In genomic region chr4:107183155-107183774, GRCh38 we compare ENCODE assay signal across 8 cellular contexts.
A peak's percentile ranks its signal among the peaks of the same experiment; 100 is the strongest.
DNase-seq lines count a peak whose midpoint lies in the region; ATAC-seq and TF ChIP-seq lines count a peak whose summit lies in the region.

No MANE protein-coding gene starts in this region.

- no peak overlapping the region for H3K27ac ChIP-seq in HL-60 (replicated peaks)

- peaks cover 2% of the 10 kb centered on the region for H3K27me3 Mint-ChIP-seq in activated CD4-positive, alpha-beta T cell treated with anti-CD3 and anti-CD28 coated beads, Interleukin-2, amount 10 ng/mL, durations not matched to agents 7 days and 5 days
- H3K27me3 Mint-ChIP-seq in endothelial cell (ENCODE audit: unreplicated experiment) = no peaks in the 10 kb centered on the region

- TF ChIP-seq CTCF in HL-60 (IDR thresholded peaks at IDR 0.05; ENCODE audit: insufficient read depth, low read length) (peak; percentile 58), endothelial cell (IDR thresholded peaks at IDR 0.05; ENCODE audit: unreplicated experiment) (peak; percentile 73)

- CTCF ChIA-PET in activated CD4-positive, alpha-beta T cell treated with anti-CD3 and anti-CD28 coated beads, Interleukin-2, amount 10 ng/mL, durations not matched to agents 7 days and 5 days (lab: Charles Lee) = no interaction called here

- POLR2A ChIA-PET in activated CD4-positive, alpha-beta T cell treated with anti-CD3 and anti-CD28 coated beads, Interleukin-2, amount 10 ng/mL, durations not matched to agents 7 days and 5 days (lab: Charles Lee) = no interaction called here

- no peaks in the 10 kb centered on the region for H3K9me3 Mint-ChIP-seq in activated CD4-positive, alpha-beta T cell treated with anti-CD3 and anti-CD28 coated beads, Interleukin-2, amount 10 ng/mL, durations not matched to agents 7 days and 5 days
- no peaks in the 10 kb centered on the region for H3K9me3 Mint-ChIP-seq in endothelial cell (ENCODE audit: unreplicated experiment)

- DNase-seq in activated CD4-positive, alpha-beta T cell treated with anti-CD3 and anti-CD28 coated beads, Interleukin-2, amount 10 ng/mL, durations not matched to agents 7 days and 5 days = peak; percentile 10
- no peak for DNase-seq in activated CD4-positive, alpha-beta T cell treated with anti-CD3 and anti-CD28 coated beads, Interleukin-2, amount 50 U/mL, for 48 hours
- DNase-seq in HL-60 (ENCODE audit: low read depth in 1 of 2, low spot score in 1 of 2) (peak; percentile 30 to 42), RPMI7951 (ENCODE audit: low read depth) (peak; percentile 63), endothelial cell (ENCODE audit: low spot score) (peak; percentile 41), midbrain (lab: John Stamatoyannopoulos, UW) (peak; percentile 44)
- no peak for DNase-seq in stimulated activated CD4-positive, alpha-beta T cell treated with anti-CD3 and anti-CD28 coated beads, Interleukin-15, amount 100 ng/mL, for 24 hours

- H3K36me3 Mint-ChIP-seq in activated CD4-positive, alpha-beta T cell treated with anti-CD3 and anti-CD28 coated beads, Interleukin-2, amount 10 ng/mL, durations not matched to agents 7 days and 5 days (ENCODE audit: low read depth) = no peaks in the 10 kb centered on the region
- no peaks in the 10 kb centered on the region for H3K36me3 Mint-ChIP-seq in endothelial cell (ENCODE audit: low read depth, unreplicated experiment)

- peak; percentile 100 for ATAC-seq in GM21576 (IDR thresholded peaks at IDR 0.05; ENCODE audit: unreplicated experiment)

- H3K4me3 ChIP-seq in HL-60 (replicated peaks; ENCODE audit: insufficient read depth, low read length) = no peak overlapping the region

- no peak overlapping the region for H3K4me3 Mint-ChIP-seq in activated CD4-positive, alpha-beta T cell treated with anti-CD3 and anti-CD28 coated beads, Interleukin-2, amount 10 ng/mL, durations not matched to agents 7 days and 5 days
- no peak overlapping the region for H3K4me3 Mint-ChIP-seq in endothelial cell (ENCODE audit: unreplicated experiment)

- no peak overlapping the region for H3K27ac Mint-ChIP-seq in activated CD4-positive, alpha-beta T cell treated with anti-CD3 and anti-CD28 coated beads, Interleukin-2, amount 10 ng/mL, durations not matched to agents 7 days and 5 days
- H3K27ac Mint-ChIP-seq in endothelial cell (ENCODE audit: unreplicated experiment) = no peak overlapping the region

- no peaks in the 10 kb centered on the region for H3K4me1 Mint-ChIP-seq in activated CD4-positive, alpha-beta T cell treated with anti-CD3 and anti-CD28 coated beads, Interleukin-2, amount 10 ng/mL, durations not matched to agents 7 days and 5 days
- H3K4me1 Mint-ChIP-seq in endothelial cell (ENCODE audit: unreplicated experiment) = no peaks in the 10 kb centered on the region

- H3K27me3 ChIP-seq in HL-60 (ENCODE audit: insufficient read depth, poor library complexity, severe bottlenecking) = peaks cover 3% of the 10 kb centered on the region

Comparison
In these comparisons a context has a peak if more than half of its experiments do, and no peak if none do; other contexts are left out.
1. DNase-seq: peak in activated CD4-positive, alpha-beta T cell treated with anti-CD3 and anti-CD28 coated beads, Interleukin-2, amount 10 ng/mL, durations not matched to agents 7 days and 5 days (single experiment), HL-60 (2 of 2), RPMI7951 (single experiment), endothelial cell (single experiment) and midbrain (single experiment); none in activated CD4-positive, alpha-beta T cell treated with anti-CD3 and anti-CD28 coated beads, Interleukin-2, amount 50 U/mL, for 48 hours (0 of 2) and stimulated activated CD4-positive, alpha-beta T cell treated with anti-CD3 and anti-CD28 coated beads, Interleukin-15, amount 100 ng/mL, for 24 hours (single experiment).